16 cellular contexts compared by ENCODE assay signal in genomic region chr5:136457390-136458094, GRCh38.
DNase-seq lines count a peak whose midpoint lies in the region; ATAC-seq and TF ChIP-seq lines count a peak whose summit lies in the region.
"Had no signal": no experiment of that assay in that cellular context is flagged by ENCODE, and none has a peak within 500 bp of the region (broad histone marks: within the 10 kb centered on the region; RNA-seq: fewer than 3 reads in every experiment).

No MANE protein-coding gene starts in this region.

- TF ChIP-seq CTCF in hepatocyte (IDR thresholded peaks at IDR 0.05; ENCODE audit: poor library complexity) (no peak), sigmoid colon (IDR thresholded peaks at IDR 0.05) (no peak)

- H3K9me3 ChIP-seq in hepatocyte (ENCODE audit: low read depth) (no peaks in the 10 kb centered on the region), sigmoid colon (no peaks in the 10 kb centered on the region)

- DNase-seq in COLO668 (lab: John Stamatoyannopoulos, UW; ENCODE audit: unreplicated experiment): peak; percentile 58
- peak; percentile 81 for DNase-seq in NCI-H1092 (lab: John Stamatoyannopoulos, UW)
- peak; percentile 55 for DNase-seq in NCI-H69 (lab: John Stamatoyannopoulos, UW)
- peak; percentile 27 for DNase-seq in hepatocyte (ENCODE audit: low spot score)
- no peak for DNase-seq in sigmoid colon
- no peak for DNase-seq in NOMO-1 treated with DMSO at 0.1 percent for 48 hours (lab: John Stamatoyannopoulos, UW; ENCODE audit: unreplicated experiment)
- DNase-seq in HUDEP-2 (lab: John Stamatoyannopoulos, UW; ENCODE audit: unreplicated experiment in 76 of 76): no peak
- DNase-seq: activated CD8-positive, alpha-beta memory T cell treated with anti-CD3 and anti-CD28 coated beads, Interleukin-2, amount 10 ng/mL, durations not matched to agents 7 days and 5 days; activated effector memory CD4-positive, alpha-beta T cell treated with Interleukin-2 at 50 U/mL for 16 hours; amniotic stem cell; CD4-positive, alpha-beta T cell; effector memory CD8-positive, alpha-beta T cell; kidney; MM.1S had no signal

- H2AFZ ChIP-seq in hepatocyte: no peak overlapping the region

- no peak for ATAC-seq in GM21390 (IDR thresholded peaks at IDR 0.05; ENCODE audit: unreplicated experiment)
- ATAC-seq: activated CD4-positive, CD25-positive, alpha-beta regulatory T cell treated with anti-CD3 and anti-CD28 coated beads, Interleukin-2, amount 50 U/mL, for 24 hours; activated CD8-positive, alpha-beta memory T cell treated with anti-CD3 and anti-CD28 coated beads, Interleukin-2, amount 10 ng/mL, durations not matched to agents 7 days and 5 days; effector memory CD8-positive, alpha-beta T cell had no signal

- 75% methylated on average over 2 of the region's 2 CpGs for WGBS in hepatocyte (ENCODE audit: low lambda C conversion rate, missing lambda C conversion rate)
- 30 to 62% methylated on average over 2 of the region's 2 CpGs for WGBS in sigmoid colon, 2 donors

- H3K36me3 ChIP-seq in hepatocyte (replicated peaks; ENCODE audit: insufficient read depth, low read depth) (no peaks in the 10 kb centered on the region), sigmoid colon (no peaks in the 10 kb centered on the region)

- H3K9me2 ChIP-seq in hepatocyte (replicated peaks; ENCODE audit: insufficient read depth): no peaks in the 10 kb centered on the region

- intact Hi-C loops in sigmoid colon (cut with DNase I): no loop called here

- no peak overlapping the region for H3K4me3 ChIP-seq in hepatocyte
- H3K4me3 ChIP-seq in sigmoid colon: no peak overlapping the region

- H3K79me2 ChIP-seq in hepatocyte: no peaks in the 10 kb centered on the region

- H3K27ac ChIP-seq in hepatocyte (no peak overlapping the region), sigmoid colon (no peak overlapping the region)

- no peak for TF ChIP-seq POLR2A in sigmoid colon (IDR thresholded peaks at IDR 0.05)

- H3K4me1 ChIP-seq in hepatocyte (ENCODE audit: insufficient read depth) (no peaks in the 10 kb centered on the region), sigmoid colon (no peaks in the 10 kb centered on the region)

- TF ChIP-seq EP300 in sigmoid colon (IDR thresholded peaks at IDR 0.05): no peak

- H4K20me1 ChIP-seq in hepatocyte (ENCODE audit: insufficient read depth, poor library complexity, severe bottlenecking): no peaks in the 10 kb centered on the region

- H3K27me3 ChIP-seq in hepatocyte: no peaks in the 10 kb centered on the region
- H3K27me3 ChIP-seq in sigmoid colon: no peaks in the 10 kb centered on the region

- no peak overlapping the region for H3K4me2 ChIP-seq in hepatocyte

Comparison
In these comparisons a context has a peak if more than half of its experiments do, and no peak if none do; other contexts are left out.
1. DNase-seq: peak in COLO668 (single experiment), NCI-H1092 (single experiment), NCI-H69 (single experiment) and hepatocyte (single experiment); none in sigmoid colon (single experiment), NOMO-1 treated with DMSO at 0.1 percent for 48 hours (single experiment) and HUDEP-2 (0 of 76).